ENCODE assay signal across 28 cellular contexts in genomic region chr12:45553204-45553603, GRCh38.
DNase-seq lines count a peak whose midpoint lies in the region; TF ChIP-seq lines count a peak whose summit lies in the region.
"Had no signal": no experiment of that assay in that cellular context is flagged by ENCODE, and none has a peak within 500 bp of the region (broad histone marks: within the 10 kb centered on the region; RNA-seq: fewer than 3 reads in every experiment).

No MANE protein-coding gene starts in this region.

- intact Hi-C loops in MCF 10A (cut with micrococcal nuclease) (no loop called here), breast epithelium (cut with DNase I; ENCODE audit: low total_unique reads) (no loop called here), mammary epithelial cell (cut with micrococcal nuclease) (no loop called here)

- H3K27me3 Mint-ChIP-seq in MCF 10A (ENCODE audit: insufficient read depth, unreplicated experiment), result no peaks in the 10 kb centered on the region
- no peaks in the 10 kb centered on the region for H3K27me3 Mint-ChIP-seq in activated T-cell treated with anti-CD3 and anti-CD28 coated beads, Interleukin-2, amount 50 U/mL, for 24 hours
- H3K27me3 Mint-ChIP-seq: activated CD4-positive, alpha-beta T cell treated with anti-CD3 and anti-CD28 coated beads for 36 hours had no signal

- no TSS peak for BruUV-seq in MCF 10A (replicated peaks; lab: Mats Ljungman, UMichigan)
- BruUV-seq in mammary epithelial cell (replicated peaks; lab: Mats Ljungman, UMichigan), result no TSS peak

- H3K27me3 ChIP-seq in breast epithelium (no peaks in the 10 kb centered on the region), mammary epithelial cell (ENCODE audit: insufficient read depth, low read length) (no peaks in the 10 kb centered on the region)
- H3K27me3 ChIP-seq: MG63, neural progenitor cell, pancreas, testis had no signal

- dilution Hi-C loops in mammary epithelial cell (cut with HindIII; ENCODE audit: low sequenced_read_pairs), result no loop called here

- H3K4me3 Mint-ChIP-seq in MCF 10A (ENCODE audit: unreplicated experiment), result no peak overlapping the region
- no peak overlapping the region for H3K4me3 Mint-ChIP-seq in activated T-cell treated with anti-CD3 and anti-CD28 coated beads, Interleukin-2, amount 50 U/mL, for 24 hours
- H3K4me3 Mint-ChIP-seq: activated CD4-positive, alpha-beta T cell treated with anti-CD3 and anti-CD28 coated beads for 36 hours; activated naive CD8-positive, alpha-beta T cell treated with anti-CD3 and anti-CD28 coated beads for 36 hours; CD8-positive, alpha-beta T cell; neural progenitor cell had no signal

- H3K27ac ChIP-seq in breast epithelium, result no peak overlapping the region
- no peak overlapping the region for H3K27ac ChIP-seq in mammary epithelial cell (ENCODE audit: insufficient read depth, low read depth, low read length)
- H3K27ac ChIP-seq: coronary artery, neural progenitor cell, pancreas, testis had no signal

- H3K4me1 Mint-ChIP-seq in MCF 10A (ENCODE audit: insufficient read depth, unreplicated experiment), result peaks cover 6% of the 10 kb centered on the region
- no peaks in the 10 kb centered on the region for H3K4me1 Mint-ChIP-seq in activated T-cell treated with anti-CD3 and anti-CD28 coated beads, Interleukin-2, amount 50 U/mL, for 24 hours (ENCODE audit: low read depth)
- H3K4me1 Mint-ChIP-seq: activated CD4-positive, alpha-beta T cell treated with anti-CD3 and anti-CD28 coated beads for 36 hours had no signal

- no peaks in the 10 kb centered on the region for H3K36me3 Mint-ChIP-seq in MCF 10A (ENCODE audit: insufficient read depth, unreplicated experiment)
- H3K36me3 Mint-ChIP-seq in activated T-cell treated with anti-CD3 and anti-CD28 coated beads, Interleukin-2, amount 50 U/mL, for 24 hours (ENCODE audit: low read depth), result no peaks in the 10 kb centered on the region
- H3K36me3 Mint-ChIP-seq: activated naive CD8-positive, alpha-beta T cell treated with anti-CD3 and anti-CD28 coated beads for 36 hours; CD8-positive, alpha-beta T cell; neural progenitor cell had no signal

- POLR2A ChIA-PET in MCF 10A (lab: Yijun Ruan, JAX), result interaction anchor here (0.6 kb wide), 1 partner anchor 24 kb away, joined by 4 read pairs; no protein-coding TSS in a partner anchor

- H3K9ac ChIP-seq in mammary epithelial cell (ENCODE audit: insufficient read depth, low read length), result no peak overlapping the region
- H3K9ac ChIP-seq: neural progenitor cell had no signal

- in situ Hi-C loops in mammary epithelial cell (cut with MboI; ENCODE audit: low sequenced_read_pairs in 2 of 2), result no loop called here

- CTCF ChIA-PET in MCF 10A (lab: Yijun Ruan, JAX) (interaction anchor here (0.6 to 2.8 kb wide), 2 partner anchors 9 to 39 kb away, joined by 4 to 19 read pairs; no protein-coding TSS in a partner anchor), mammary epithelial cell (lab: Charles Lee; ENCODE audit: low non-redundant PET) (no interaction called here)

- no peaks in the 10 kb centered on the region for H4K20me1 ChIP-seq in mammary epithelial cell (ENCODE audit: insufficient read depth, low read length)

- DNase-seq in MCF 10A (ENCODE audit: unreplicated experiment), result peak; percentile 22
- DNase-seq in breast epithelium (ENCODE audit: low spot score in 2 of 2), result no peak
- DNase-seq in NCI-H69 (lab: John Stamatoyannopoulos, UW), result peak; percentile 52
- DNase-seq in mammary epithelial cell, result peak; percentile 2
- DNase-seq in activated T-cell treated with anti-CD3 and anti-CD28 coated beads, Interleukin-2, amount 50 U/mL, for 24 hours, result no peak
- DNase-seq in cerebellar nuclear complex (lab: John Stamatoyannopoulos, UW), result no peak
- no peak for DNase-seq in mucosa of gallbladder (ENCODE audit: low spot score)
- DNase-seq: activated CD4-positive, alpha-beta T cell treated with anti-CD3 and anti-CD28 coated beads for 36 hours; activated CD8-positive, alpha-beta memory T cell treated with anti-CD3 and anti-CD28 coated beads for 24 hours; activated naive CD8-positive, alpha-beta T cell treated with anti-CD3 and anti-CD28 coated beads for 36 hours; activated T-cell treated with anti-CD3 and anti-CD28 coated beads for 4 hours; anterior cingulate cortex; BE2C; CD8-positive, alpha-beta T cell; effector memory CD4-positive, alpha-beta T cell; KBM-7; left ventricle myocardium superior; MG63; NCI-H146; NCI-H2171; NCI-H524; pancreas; SHP77 treated with DMSO at 0.1 percent for 48 hours; small intestine; stimulated activated naive CD8-positive, alpha-beta T cell treated with anti-CD3 and anti-CD28 coated beads, Interleukin-15, Interleukin-2, amounts not matched to agents 100 U/mL and 50 U/mL, for 24 hours; testis had no signal

- H3K79me2 ChIP-seq in mammary epithelial cell (ENCODE audit: insufficient read depth, low read length), result no peaks in the 10 kb centered on the region

- no peak for TF ChIP-seq CTCF in MCF 10A (IDR thresholded peaks at IDR 0.05; ENCODE audit: unreplicated experiment)
- TF ChIP-seq CTCF in breast epithelium (IDR thresholded peaks at IDR 0.05), result no peak
- no peak for TF ChIP-seq CTCF in mammary epithelial cell (conservative IDR thresholded peaks at IDR 0.05 in 1 of 2, IDR thresholded peaks at IDR 0.05 in 1 of 2; ENCODE audit: extremely low read depth in 1 of 2, insufficient read depth in 1 of 2, low read depth in 1 of 2, low read length in 2 of 2)

- no peak overlapping the region for H3K4me2 ChIP-seq in mammary epithelial cell (ENCODE audit: insufficient read depth, low read depth, low read length)
- H3K4me2 ChIP-seq: neural progenitor cell had no signal

- no peak overlapping the region for H3K27ac Mint-ChIP-seq in MCF 10A (ENCODE audit: low read depth, unreplicated experiment)
- H3K27ac Mint-ChIP-seq in activated T-cell treated with anti-CD3 and anti-CD28 coated beads, Interleukin-2, amount 50 U/mL, for 24 hours, result no peak overlapping the region
- H3K27ac Mint-ChIP-seq: activated CD4-positive, alpha-beta T cell treated with anti-CD3 and anti-CD28 coated beads for 36 hours; activated naive CD8-positive, alpha-beta T cell treated with anti-CD3 and anti-CD28 coated beads for 36 hours; CD8-positive, alpha-beta T cell; neural progenitor cell had no signal

- H3K9me3 ChIP-seq in breast epithelium (no peaks in the 10 kb centered on the region), mammary epithelial cell (replicated peaks; ENCODE audit: insufficient read depth, low read length) (no peaks in the 10 kb centered on the region)
- H3K9me3 ChIP-seq: BE2C, MG63, pancreas, testis had no signal

- no peaks in the 10 kb centered on the region for H3K4me1 ChIP-seq in breast epithelium
- H3K4me1 ChIP-seq in mammary epithelial cell (ENCODE audit: insufficient read depth, low read length), result no peaks in the 10 kb centered on the region
- H3K4me1 ChIP-seq: BE2C, pancreas, testis had no signal

- H3K9me3 Mint-ChIP-seq in MCF 10A (ENCODE audit: unreplicated experiment), result no peaks in the 10 kb centered on the region
- no peaks in the 10 kb centered on the region for H3K9me3 Mint-ChIP-seq in activated T-cell treated with anti-CD3 and anti-CD28 coated beads, Interleukin-2, amount 50 U/mL, for 24 hours
- H3K9me3 Mint-ChIP-seq: activated naive CD8-positive, alpha-beta T cell treated with anti-CD3 and anti-CD28 coated beads for 36 hours had no signal

- no peak overlapping the region for H3K4me3 ChIP-seq in breast epithelium
- no peak overlapping the region for H3K4me3 ChIP-seq in mammary epithelial cell (replicated peaks in 1 of 3; ENCODE audit: insufficient read depth in 1 of 3, low read depth in 2 of 3, low read length in 3 of 3)
- H3K4me3 ChIP-seq: coronary artery, MG63, neural progenitor cell, pancreas, testis had no signal

- no peak for TF ChIP-seq POLR2A in breast epithelium (IDR thresholded peaks at IDR 0.05)

- 88% methylated on average over 3 of the region's 3 CpGs for WGBS in mammary epithelial cell (ENCODE audit: low coverage, missing lambda C conversion rate)

- H2AFZ ChIP-seq in mammary epithelial cell (ENCODE audit: low read depth, low read length), result no peak overlapping the region

- no peaks in the 10 kb centered on the region for H3K36me3 ChIP-seq in breast epithelium
- no peaks in the 10 kb centered on the region for H3K36me3 ChIP-seq in mammary epithelial cell (ENCODE audit: insufficient read depth, low read length)
- H3K36me3 ChIP-seq: BE2C, MG63, neural progenitor cell, pancreas had no signal

Comparison
In these comparisons a context has a peak if more than half of its experiments do, and no peak if none do; other contexts are left out.
1. DNase-seq: peak in MCF 10A (single experiment), NCI-H69 (single experiment) and mammary epithelial cell (single experiment); none in breast epithelium (0 of 2), activated T-cell treated with anti-CD3 and anti-CD28 coated beads, Interleukin-2, amount 50 U/mL, for 24 hours (single experiment), cerebellar nuclear complex (0 of 2) and mucosa of gallbladder (single experiment).